In genomic region chr17:45877467-45877866, GRCh38 we compare ENCODE assay signal across 34 cellular contexts. TPM values are rescaled to one million over a fixed set of nuclear protein-coding genes. Genes with fewer than 3 reads are reported as not detected.
"Had no signal": no experiment of that assay in that cellular context is flagged by ENCODE, and none has a peak within 500 bp of the region (broad histone marks: within the 10 kb centered on the region; RNA-seq: fewer than 3 reads in every experiment).

No MANE protein-coding gene starts in this region.

- ATAC-seq: effector memory CD8-positive, alpha-beta T cell; esophagus mucosa; heart right ventricle; left cardiac atrium; left lung; left ventricle myocardium superior; lower lobe of right lung; mucosa of descending colon had no signal

- H3K4me1 ChIP-seq: colonic mucosa, esophagus squamous epithelium, heart right ventricle, left lung, lower lobe of right lung had no signal

- H3K4me3 ChIP-seq: colonic mucosa, esophagus squamous epithelium, gastrocnemius medialis, heart right ventricle, left lung, lower lobe of right lung, mucosa of descending colon had no signal

- FAIRE-seq: endometrium, islet of Langerhans, keratinocyte had no signal

- H3K27ac ChIP-seq: colonic mucosa, epithelial cell of prostate, esophagus squamous epithelium, gastrocnemius medialis, heart right ventricle, left lung, lower lobe of right lung had no signal

- H3K36me3 ChIP-seq: colonic mucosa, esophagus squamous epithelium, gastrocnemius medialis, heart right ventricle, left lung, lower lobe of right lung had no signal

- H3K9me3 ChIP-seq: colonic mucosa, esophagus squamous epithelium, gastrocnemius medialis, heart right ventricle, left lung, lower lobe of right lung, mucosa of descending colon had no signal

- DNase-seq: colonic mucosa; cortex of kidney; effector CD8-positive, alpha-beta T cell; effector memory CD8-positive, alpha-beta T cell; endodermal cell; erythroblast; esophagus squamous epithelium; foreskin fibroblast; foreskin melanocyte; gastrocnemius medialis; glutamatergic neuron; head of caudate nucleus; heart right ventricle; hippocampal formation; left cardiac atrium; left lung; left ventricle myocardium superior; lower lobe of right lung; mesenchymal stem cell; mucosa of descending colon; naive B cell had no signal

- H3K27me3 ChIP-seq: colonic mucosa, gastrocnemius medialis had no signal

RNA-seq across cellular contexts. Expression of gene MAPT, which starts 16.9 kb away (rescaled TPM):
- total RNA-seq: dermis microvascular lymphatic vessel endothelial cell had no signal

RNA-seq across cellular contexts. Expression of gene SPPL2C, which starts 32.8 kb away (rescaled TPM):
- total RNA-seq: colonic mucosa, dermis microvascular lymphatic vessel endothelial cell, endodermal cell, esophagus mucosa, esophagus squamous epithelium, gastrocnemius medialis, glomerular endothelial cell, heart right ventricle, kidney epithelial cell, left cardiac atrium, left lung, left ventricle myocardium superior, lower leg skin, lower lobe of right lung, lung microvascular endothelial cell, mesenteric fat pad, mesothelial cell of epicardium, mucosa of descending colon, myocyte had no signal
- polyA plus RNA-seq: heart right ventricle, keratinocyte had no signal
